In the genomic region with DNA sequence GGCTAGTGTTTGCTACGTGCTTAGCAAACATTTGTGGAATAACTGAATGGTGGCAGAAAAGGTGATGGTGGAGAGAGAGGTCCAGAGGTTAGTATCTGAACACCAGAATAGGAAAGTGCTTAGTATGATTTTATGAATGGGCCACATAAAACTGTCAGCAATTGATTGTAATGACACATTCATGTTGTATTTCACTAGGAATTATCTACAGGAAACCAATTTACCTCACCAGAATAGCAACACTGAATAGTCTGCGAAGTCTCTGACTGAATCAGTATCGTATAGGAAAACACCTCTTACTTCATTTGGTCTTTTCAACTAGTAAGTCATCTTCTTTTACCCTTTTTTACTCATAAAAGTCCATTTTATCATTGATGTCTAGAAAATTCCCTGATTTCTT, we compare ENCODE assay signal across 20 cellular contexts.
"Had no signal": no experiment of that assay in that cellular context is flagged by ENCODE, and none has a peak within 500 bp of the region (broad histone marks: within the 10 kb centered on the region; RNA-seq: fewer than 3 reads in every experiment).

No MANE protein-coding gene starts in this region.

- DNase-seq: KBM-7, MV-4-11, NCI-H1048, NCI-H1105, NCI-H1417, NCI-H1436 treated with DMSO at 0.1 percent for 48 hours, NCI-H1694, NCI-H187 treated with DMSO at 0.1 percent for 48 hours, NCI-H2029 treated with DMSO at 0.1 percent for 48 hours, NCI-H2171, NCI-H226, NCI-H446, NCI-H510A, NCI-H524 treated with DMSO at 0.1 percent for 48 hours, NCI-H69, NCI-H774, Right ventricle myocardium superior, RPMI8226, SIG-M5 had no signal

- H3K36me3 Mint-ChIP-seq: IgD-negative memory B cell had no signal

- H3K27ac Mint-ChIP-seq: IgD-negative memory B cell had no signal

- H3K9me3 Mint-ChIP-seq: IgD-negative memory B cell had no signal

- H3K4me3 Mint-ChIP-seq: IgD-negative memory B cell had no signal
